In the genomic region with DNA sequence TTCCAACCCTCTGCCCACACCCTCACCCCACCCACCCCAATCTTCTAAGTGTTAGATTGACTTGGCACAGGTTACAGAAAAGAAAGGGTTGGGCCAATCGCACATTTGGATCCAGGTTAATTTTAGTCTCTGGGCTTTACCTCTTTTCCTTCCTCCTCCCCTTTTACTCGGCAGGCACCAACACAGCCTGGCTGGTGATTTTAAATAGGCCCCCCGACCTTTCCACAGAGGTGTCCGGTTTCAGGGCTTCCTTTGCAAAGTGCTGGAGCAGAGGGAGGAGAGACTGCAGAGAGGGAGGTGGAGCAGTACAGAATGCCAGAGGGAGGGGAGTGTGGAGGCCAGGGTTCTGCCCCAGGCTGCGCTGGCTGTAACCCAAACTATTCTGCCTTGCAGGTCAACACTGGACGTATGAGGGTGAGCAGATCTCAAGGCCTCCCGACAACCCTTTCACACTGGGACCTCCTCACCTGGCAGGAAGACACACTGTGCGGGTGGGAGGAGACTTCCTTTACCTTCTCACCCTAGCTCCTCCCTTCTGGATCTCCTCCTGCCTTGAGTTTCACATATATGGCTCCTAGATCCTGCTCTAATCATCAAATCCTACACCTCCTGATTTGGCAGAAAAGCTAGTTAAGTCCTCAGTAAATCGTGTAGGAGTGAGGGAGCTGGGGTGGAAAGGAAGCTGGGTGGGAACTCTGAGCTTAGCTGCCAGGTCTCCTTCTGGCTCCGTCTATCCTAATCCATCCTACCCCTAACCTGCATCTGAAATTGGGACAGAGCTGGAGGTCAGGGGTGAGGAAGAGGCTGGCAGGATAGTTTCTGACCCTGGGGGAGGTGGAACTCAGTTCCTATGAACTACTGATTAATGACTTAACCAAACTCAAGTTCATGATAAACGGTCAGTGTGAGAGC, we compare ENCODE assay signal across 9 cellular contexts. TPM values are rescaled to one million over a fixed set of nuclear protein-coding genes. Genes with fewer than 3 reads are reported as not detected.
DNase-seq lines count a peak whose midpoint lies in the region; ATAC-seq and TF ChIP-seq lines count a peak whose summit lies in the region.
"Had no signal": no experiment of that assay in that cellular context is flagged by ENCODE, and none has a peak within 500 bp of the region (broad histone marks: within the 10 kb centered on the region; RNA-seq: fewer than 3 reads in every experiment).

No MANE protein-coding gene starts in this region.

- intact Hi-C loops in ovary (cut with DNase I) = no loop called here

- ATAC-seq in foreskin keratinocyte = peak; percentile 41
- ATAC-seq in GM18511 (IDR thresholded peaks at IDR 0.05; ENCODE audit: unreplicated experiment) = no peak
- ATAC-seq in GM19023 (IDR thresholded peaks at IDR 0.05; ENCODE audit: unreplicated experiment) = no peak
- ATAC-seq in GM18870 (IDR thresholded peaks at IDR 0.05; ENCODE audit: unreplicated experiment) = no peak

- WGBS in ovary, 3 donors = 5 to 9% (median 6%) methylated on average over 11 of the region's 11 CpGs

- H3K27me3 ChIP-seq in foreskin keratinocyte (no peaks in the 10 kb centered on the region), ovary (no peaks in the 10 kb centered on the region)

- TF ChIP-seq POLR2A in ovary (IDR thresholded peaks at IDR 0.05) = no peak

- H3K9me3 ChIP-seq in ovary = no peaks in the 10 kb centered on the region

- H3K4me1 ChIP-seq in foreskin keratinocyte (peaks cover 23% of the 10 kb centered on the region), ovary (ENCODE audit: insufficient read depth) (peaks cover 4% of the 10 kb centered on the region)

- no peak overlapping the region for H3K27ac ChIP-seq in foreskin keratinocyte
- peak overlapping the region; percentile 50 to 72 for H3K27ac ChIP-seq in ovary

- no peak overlapping the region for H3K4me3 ChIP-seq in ovary

- TF ChIP-seq CTCF in foreskin keratinocyte (conservative IDR thresholded peaks at IDR 0.05) (no peak), ovary (IDR thresholded peaks at IDR 0.05) (no peak)

- DNase-seq in H4 (ENCODE audit: low spot score) (peak; percentile 47), NCI-H748 (lab: John Stamatoyannopoulos, UW; ENCODE audit: unreplicated experiment) (peak; percentile 39), foreskin keratinocyte (peak; percentile 47 to 72), ovary (peak; percentile 62 to 85 (median 77)), globus pallidus (ENCODE audit: low spot score) (no peak)

- no peaks in the 10 kb centered on the region for H3K36me3 ChIP-seq in ovary

- no peak for TF ChIP-seq EP300 in ovary (IDR thresholded peaks at IDR 0.05)

RNA-seq across cellular contexts. Expression of a gene that starts 2.4 kb away (rescaled TPM):
- total RNA-seq in H4 (2014; rRNA removed; shearing (Covaris generic)) = not detected in 2 replicates
- total RNA-seq in foreskin keratinocyte (0.37 and 0.60 TPM in 2 replicates), ovary (1 to 10 TPM in 4 of 7 donors, under 1 TPM in 2, not detected in 1; 0.23 to 5.7 (median 1.2) TPM)
- polyA plus RNA-seq in foreskin keratinocyte (0.66 and 0.72 TPM in 2 replicates), ovary (under 1 TPM; 0.38 to 0.58 TPM)

RNA-seq across cellular contexts. Expression of a gene that starts 8.8 kb away (rescaled TPM):
- total RNA-seq in H4 (2014; rRNA removed; shearing (Covaris generic)) = 129 and 140 TPM in 2 replicates
- total RNA-seq in foreskin keratinocyte (138 and 153 TPM in 2 replicates), ovary (100 to 1,000 TPM in 6 of 7 donors, 10 to 100 TPM in 1; 80.0 to 129 (median 116) TPM)
- polyA plus RNA-seq in foreskin keratinocyte (142 and 166 TPM in 2 replicates), ovary (100 to 1,000 TPM; 103 to 151 TPM)

RNA-seq across cellular contexts. Expression of a gene that starts 12.6 kb away (rescaled TPM):
- 4.4 and 6.7 TPM in 2 replicates for total RNA-seq in H4 (2014; rRNA removed; shearing (Covaris generic))
- total RNA-seq in foreskin keratinocyte (0.48 and 0.85 TPM in 2 replicates), ovary (10 to 100 TPM in 1 of 7 donors, 1 to 10 TPM in 6; 2.0 to 20.9 (median 4.4) TPM)
- polyA plus RNA-seq in foreskin keratinocyte (0.72 and 0.80 TPM in 2 replicates), ovary (10 to 100 TPM in 1 of 2 donors, 1 to 10 TPM in 1; 8.4 to 34.8 TPM)

RNA-seq across cellular contexts. Expression of a gene that starts 22.3 kb away (rescaled TPM):
- total RNA-seq in H4 (2014; rRNA removed; shearing (Covaris generic)) = 8.6 and 15.6 TPM in 2 replicates
- total RNA-seq in foreskin keratinocyte = 4.8 and 6.2 TPM in 2 replicates
- 4.7 and 6.7 TPM in 2 replicates for polyA plus RNA-seq in foreskin keratinocyte
- total RNA-seq in ovary = 10 to 100 TPM in 3 of 7 donors, 1 to 10 TPM in 4; 3.6 to 22.5 (median 7.7) TPM
- 10 to 100 TPM; 10.8 to 12.7 TPM for polyA plus RNA-seq in ovary
- polyA plus RNA-seq: IgD-negative memory B cell had no signal

RNA-seq across cellular contexts. Expression of a gene that starts 24.1 kb away (rescaled TPM):
- 29.4 and 52.6 TPM in 2 replicates for total RNA-seq in H4 (2014; rRNA removed; shearing (Covaris generic))
- 37.1 and 49.4 TPM in 2 replicates for total RNA-seq in foreskin keratinocyte
- polyA plus RNA-seq in foreskin keratinocyte = 24.1 and 32.9 TPM in 2 replicates
- total RNA-seq in ovary = 10 to 100 TPM; 16.3 to 43.8 (median 33.7) TPM
- 10 to 100 TPM; 19.1 to 25.0 TPM for polyA plus RNA-seq in ovary
